8 cellular contexts compared by ENCODE assay signal in genomic region chr12:64796205-64796845, GRCh38. TPM values are rescaled to one million over a fixed set of nuclear protein-coding genes. Genes with fewer than 3 reads are reported as not detected.
A peak's percentile ranks its signal among the peaks of the same experiment; 100 is the strongest.
DNase-seq lines count a peak whose midpoint lies in the region; ATAC-seq, FAIRE-seq and TF ChIP-seq lines count a peak whose summit lies in the region.

No MANE protein-coding gene starts in this region.

- H3K27ac ChIP-seq in right atrium auricular region (no peak overlapping the region), small intestine (ENCODE audit: low read depth in 1 of 2, low read length in 1 of 2) (no peak overlapping the region)

- peak; percentile 77 for ATAC-seq in HG02623 (IDR thresholded peaks at IDR 0.05; ENCODE audit: unreplicated experiment)

- H3K4me3 ChIP-seq in adipocyte (ENCODE audit: low read length) (no peak overlapping the region), right atrium auricular region (no peak overlapping the region), small intestine (ENCODE audit: low read depth in 1 of 2, low read length in 2 of 2) (no peak overlapping the region)

- peak; percentile 70 to 85 for TF ChIP-seq CTCF in right atrium auricular region (IDR thresholded peaks at IDR 0.05)

- H3K4me1 ChIP-seq in adipocyte (ENCODE audit: control insufficient read depth, insufficient read depth, low read length) (no peaks in the 10 kb centered on the region), right atrium auricular region (no peaks in the 10 kb centered on the region), small intestine (ENCODE audit: control insufficient read depth in 2 of 2, insufficient read depth in 1 of 2, low read depth in 1 of 2, low read length in 1 of 2) (peaks cover 0 to 5% of the 10 kb centered on the region in 2 donors)

- FAIRE-seq in small intestine (lab: Jason Lieb, UNC) = peak; percentile 85

- H3K9ac ChIP-seq in adipocyte (ENCODE audit: low read length) = peak overlapping the region; percentile 21

- WGBS in small intestine, 3 donors = 50 to 57% (median 50%) methylated on average over 5 of the region's 5 CpGs

- H3K27me3 ChIP-seq in adipocyte (replicated peaks; ENCODE audit: control insufficient read depth, insufficient read depth, low read length) = peaks cover 24% of the 10 kb centered on the region
- H3K27me3 ChIP-seq in right atrium auricular region = no peaks in the 10 kb centered on the region
- H3K27me3 ChIP-seq in small intestine (ENCODE audit: control insufficient read depth in 2 of 2, insufficient read depth in 2 of 2, low read length in 2 of 2) = no peaks in the 10 kb centered on the region

- H3K36me3 ChIP-seq in adipocyte (ENCODE audit: control insufficient read depth, insufficient read depth, low read length, severe bottlenecking) (no peaks in the 10 kb centered on the region), right atrium auricular region (no peaks in the 10 kb centered on the region), small intestine (ENCODE audit: control insufficient read depth in 2 of 2, insufficient read depth in 2 of 2, low read length in 2 of 2) (no peaks in the 10 kb centered on the region)

- H3K9me3 ChIP-seq in adipocyte (ENCODE audit: control insufficient read depth, low read length) (no peaks in the 10 kb centered on the region), right atrium auricular region (no peaks in the 10 kb centered on the region), small intestine (ENCODE audit: control insufficient read depth, low read depth) (no peaks in the 10 kb centered on the region)

- DNase-seq in activated CD8-positive, alpha-beta memory T cell treated with anti-CD3 and anti-CD28 coated beads for 1 hour (ENCODE audit: extremely low read depth in 1 of 2, low read depth in 1 of 2) = peak; percentile 27 to 28
- DNase-seq in activated CD8-positive, alpha-beta memory T cell treated with anti-CD3 and anti-CD28 coated beads for 24 hours = no peak
- DNase-seq in NAMALWA (ENCODE audit: low spot score) = peak; percentile 92
- DNase-seq in SHP77 treated with DMSO at 0.1 percent for 48 hours (lab: John Stamatoyannopoulos, UW) = peak; percentile 74
- peak; percentile 97 for DNase-seq in adipocyte (ENCODE audit: low read depth)
- no peak for DNase-seq in right atrium auricular region (ENCODE audit: low spot score)
- peak; percentile 90 for DNase-seq in small intestine

RNA-seq across cellular contexts. Expression of gene TBC1D30, which starts 28.1 kb away (rescaled TPM):
- 1 to 10 TPM in 1 of 2 donors, under 1 TPM in 1; 0.48 to 3.3 TPM for total RNA-seq in right atrium auricular region
- 1 to 10 TPM; 2.2 to 7.7 (median 4.7) TPM for polyA plus RNA-seq in small intestine

RNA-seq across cellular contexts. Expression of gene GNS, which starts 37.1 kb away (rescaled TPM):
- 100 to 1,000 TPM in 1 of 2 donors, 10 to 100 TPM in 1; 76.5 to 106 TPM for total RNA-seq in right atrium auricular region
- 10 to 100 TPM in 1 of 3 donors, 1 to 10 TPM in 2; 8.3 to 38.2 (median 9.7) TPM for polyA plus RNA-seq in small intestine

Comparison
In these comparisons a context has a peak if more than half of its experiments do, and no peak if none do; other contexts are left out.
1. DNase-seq: peak in activated CD8-positive, alpha-beta memory T cell treated with anti-CD3 and anti-CD28 coated beads for 1 hour (2 of 2), NAMALWA (single experiment), SHP77 treated with DMSO at 0.1 percent for 48 hours (single experiment), adipocyte (single experiment) and small intestine (single experiment); none in activated CD8-positive, alpha-beta memory T cell treated with anti-CD3 and anti-CD28 coated beads for 24 hours (single experiment) and right atrium auricular region (single experiment).